Comparison of ENCODE assay signal across 19 cellular contexts in the genomic region with DNA sequence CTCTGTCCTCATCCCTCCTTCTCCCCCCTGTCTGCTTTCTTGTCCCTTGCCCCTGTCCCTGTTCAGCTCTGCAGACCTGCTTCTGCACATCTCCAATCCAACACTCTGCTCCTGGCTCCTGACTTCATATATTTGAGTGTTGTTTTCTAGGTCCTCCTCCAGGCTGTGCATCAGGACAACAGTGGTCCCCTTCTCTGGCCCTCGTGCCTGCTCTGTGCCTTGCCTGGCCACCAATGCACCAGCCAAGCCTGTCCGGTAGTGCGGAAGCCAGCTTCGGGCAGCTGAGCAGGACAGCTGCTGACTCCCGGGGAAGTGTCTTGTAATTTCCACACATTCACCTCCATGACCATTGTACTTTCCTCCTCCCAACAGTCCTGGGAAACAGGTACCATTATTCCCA.
"Had no signal": no experiment of that assay in that cellular context is flagged by ENCODE, and none has a peak within 500 bp of the region (broad histone marks: within the 10 kb centered on the region; RNA-seq: fewer than 3 reads in every experiment).

No MANE protein-coding gene starts in this region.

- H3K36me3 ChIP-seq: brain microvascular endothelial cell, ovary had no signal

- H3K27me3 Mint-ChIP-seq: activated CD4-positive, alpha-beta memory T cell treated with anti-CD3 and anti-CD28 coated beads for 36 hours; activated CD4-positive, alpha-beta T cell treated with anti-CD3 and anti-CD28 coated beads for 36 hours; activated naive CD8-positive, alpha-beta T cell; central memory CD8-positive, alpha-beta T cell had no signal

- H3K27ac Mint-ChIP-seq: activated CD4-positive, alpha-beta memory T cell treated with anti-CD3 and anti-CD28 coated beads for 36 hours; activated CD4-positive, alpha-beta T cell treated with anti-CD3 and anti-CD28 coated beads for 36 hours; activated naive CD8-positive, alpha-beta T cell; activated T-cell treated with anti-CD3 and anti-CD28 coated beads, Interleukin-2, amount 50 U/mL, for 72 hours; T-helper 1 cell treated with Interleukin-12 subunit alpha and Interleukin-12 subunit beta and Interleukin-4 antibody, amounts not matched to agents 30 μg/mL and 1 μg/mL, for 36 hours had no signal

- DNase-seq: activated CD4-positive, alpha-beta memory T cell treated with anti-CD3 and anti-CD28 coated beads for 36 hours; activated CD4-positive, alpha-beta T cell treated with anti-CD3 and anti-CD28 coated beads for 36 hours; activated CD8-positive, alpha-beta memory T cell treated with anti-CD3 and anti-CD28 coated beads, Interleukin-2, amount 50 U/mL, for 4 hours; activated gamma-delta T cell treated with Interleukin-2 at 50 U/mL for 16 hours; activated T-cell treated with anti-CD3 and anti-CD28 coated beads, Interleukin-2, amount 50 U/mL, for 72 hours; brain microvascular endothelial cell; cortex of kidney; effector CD8-positive, alpha-beta T cell; foreskin melanocyte; kidney glomerular epithelial cell; left ventricle myocardium superior; ovary; stimulated activated CD4-positive, alpha-beta T cell treated with anti-CD3 and anti-CD28 coated beads, Interleukin-2, amount 100 ng/mL, for 48 hours; stimulated activated naive CD4-positive, alpha-beta T cell treated with Interleukin-2 at 50 U/mL for 16 hours had no signal

- ATAC-seq: activated CD4-positive, alpha-beta T cell treated with anti-CD3 and anti-CD28 coated beads for 36 hours; activated T-cell treated with anti-CD3 and anti-CD28 coated beads, Interleukin-2, amount 50 U/mL, for 72 hours had no signal

- H3K36me3 Mint-ChIP-seq: activated CD4-positive, alpha-beta memory T cell treated with anti-CD3 and anti-CD28 coated beads for 36 hours; activated naive CD8-positive, alpha-beta T cell had no signal

- H3K9me3 ChIP-seq: ovary had no signal

- H3K4me3 ChIP-seq: ovary had no signal

- H3K9me3 Mint-ChIP-seq: activated CD4-positive, alpha-beta memory T cell treated with anti-CD3 and anti-CD28 coated beads for 36 hours; activated T-cell treated with anti-CD3 and anti-CD28 coated beads, Interleukin-2, amount 50 U/mL, for 72 hours; central memory CD8-positive, alpha-beta T cell; T-helper 1 cell treated with Interleukin-12 subunit alpha and Interleukin-12 subunit beta and Interleukin-4 antibody, amounts not matched to agents 30 μg/mL and 1 μg/mL, for 36 hours had no signal

- H3K27ac ChIP-seq: brain microvascular endothelial cell, ovary had no signal

- H3K27me3 ChIP-seq: ovary had no signal

- H3K4me3 Mint-ChIP-seq: activated CD4-positive, alpha-beta memory T cell treated with anti-CD3 and anti-CD28 coated beads for 36 hours; activated CD4-positive, alpha-beta T cell treated with anti-CD3 and anti-CD28 coated beads for 36 hours; activated naive CD8-positive, alpha-beta T cell; central memory CD8-positive, alpha-beta T cell; neural crest cell had no signal

- FAIRE-seq: endothelial cell of umbilical vein had no signal
